ENCODE assay signal across 14 cellular contexts in genomic region chr7:14021069-14021468, GRCh38. TPM values are rescaled to one million over a fixed set of nuclear protein-coding genes. Genes with fewer than 3 reads are reported as not detected.
A peak's percentile ranks its signal among the peaks of the same experiment; 100 is the strongest.
DNase-seq lines count a peak whose midpoint lies in the region; ATAC-seq, FAIRE-seq and TF ChIP-seq lines count a peak whose summit lies in the region.
"Had no signal": no experiment of that assay in that cellular context is flagged by ENCODE, and none has a peak within 500 bp of the region (broad histone marks: within the 10 kb centered on the region; RNA-seq: fewer than 3 reads in every experiment).

No MANE protein-coding gene starts in this region.

- H3K4me1 Mint-ChIP-seq in Calu3 (ENCODE audit: low read depth, unreplicated experiment), result no peaks in the 10 kb centered on the region
- H3K4me1 Mint-ChIP-seq in activated T-cell treated with anti-CD3 and anti-CD28 coated beads, Interleukin-2, amount 50 U/mL, for 24 hours (ENCODE audit: low read depth), result no peaks in the 10 kb centered on the region
- H3K4me1 Mint-ChIP-seq in T-cell, result no peaks in the 10 kb centered on the region

- H2BK15ac ChIP-seq in H1 (ENCODE audit: low read length) (no peak overlapping the region), mesenchymal stem cell (ENCODE audit: low read depth, poor library complexity, severe bottlenecking) (no peak overlapping the region)

- H3K27me3 Mint-ChIP-seq in Calu3 (ENCODE audit: unreplicated experiment) (no peaks in the 10 kb centered on the region), T-cell (no peaks in the 10 kb centered on the region)
- H3K27me3 Mint-ChIP-seq in activated T-cell treated with anti-CD3 and anti-CD28 coated beads, Interleukin-2, amount 50 U/mL, for 24 hours, result no peaks in the 10 kb centered on the region

- WGBS in H1 (ENCODE audit: extremely low coverage in 1 of 2, insufficient coverage in 1 of 2, insufficient read length in 1 of 2, insufficient replicate concordance in 2 of 2, low coverage in 1 of 2, low lambda C conversion rate in 2 of 2, missing lambda C conversion rate in 1 of 2), 2 experiments, result 84% methylated on average over 3 of the region's 3 CpGs; no CpG with 5 or more reads in 1 of the 2 experiments
- 65% methylated on average over 3 of the region's 3 CpGs for WGBS in mesenchymal stem cell

- H3K23me2 ChIP-seq in H1 (ENCODE audit: low read depth, low read length), result no peaks in the 10 kb centered on the region

- H3K9me2 ChIP-seq in PC-3 (replicated peaks; ENCODE audit: low read length), result no peaks in the 10 kb centered on the region

- H3K56ac ChIP-seq in H1 (replicated peaks; ENCODE audit: insufficient read length, low read depth, low read length), result no peak overlapping the region

- H3K18ac ChIP-seq in H1 (ENCODE audit: extremely low read depth, low read length) (no peak overlapping the region), mesenchymal stem cell (ENCODE audit: low read depth in 1 of 2, low read length in 2 of 2) (no peak overlapping the region)

- no peak for FAIRE-seq in H1 (lab: Jason Lieb, UNC)

- H3K23ac ChIP-seq in H1 (ENCODE audit: insufficient read length) (no peak overlapping the region), mesenchymal stem cell (ENCODE audit: low read length in 2 of 2) (no peak overlapping the region)

- H3K27ac Mint-ChIP-seq in Calu3 (ENCODE audit: unreplicated experiment) (no peak overlapping the region), T-cell (no peak overlapping the region)
- H3K27ac Mint-ChIP-seq in activated T-cell treated with anti-CD3 and anti-CD28 coated beads, Interleukin-2, amount 50 U/mL, for 24 hours, result no peak overlapping the region

- H3K36me3 ChIP-seq in PC-3 (ENCODE audit: low read depth, low read length), result no peaks in the 10 kb centered on the region
- H3K36me3 ChIP-seq in H1 (ENCODE audit: control insufficient read depth in 2 of 4, insufficient read depth in 4 of 4, low read length in 3 of 4), result no peaks in the 10 kb centered on the region
- H3K36me3 ChIP-seq in mesenchymal stem cell (ENCODE audit: control insufficient read depth in 1 of 2, insufficient read depth in 2 of 2, low read depth in 1 of 2, low read length in 2 of 2), result no peaks in the 10 kb centered on the region

- no peaks in the 10 kb centered on the region for H3K79me2 ChIP-seq in PC-3 (ENCODE audit: low read length)
- no peaks in the 10 kb centered on the region for H3K79me2 ChIP-seq in H1 (ENCODE audit: control insufficient read depth in 1 of 2, insufficient read depth in 2 of 2, low read length in 2 of 2)

- H3K36me3 Mint-ChIP-seq in Calu3 (ENCODE audit: insufficient read depth, unreplicated experiment) (no peaks in the 10 kb centered on the region), T-cell (no peaks in the 10 kb centered on the region)
- no peaks in the 10 kb centered on the region for H3K36me3 Mint-ChIP-seq in activated T-cell treated with anti-CD3 and anti-CD28 coated beads, Interleukin-2, amount 50 U/mL, for 24 hours (ENCODE audit: low read depth)

- H2AK5ac ChIP-seq in H1 (ENCODE audit: low read depth, low read length) (no peak overlapping the region), mesenchymal stem cell (ENCODE audit: low read length, severe bottlenecking) (no peak overlapping the region)

- POLR2A ChIA-PET in PC-3 (lab: Charles Lee; ENCODE audit: unreplicated experiment) (no interaction called here), H1 (lab: Charles Lee; ENCODE audit: partially characterized antibody) (no interaction called here), T-cell (lab: Charles Lee) (interaction anchor here in 1 of 2 donors (0.6 kb wide), 1 partner anchor 105 kb away, joined by 3 read pairs; no protein-coding TSS in a partner anchor)

- H4K5ac ChIP-seq in H1 (ENCODE audit: insufficient read length, low read depth, low read length), result no peak overlapping the region

- no peak for TF ChIP-seq CTCF in Calu3 (IDR thresholded peaks at IDR 0.05; ENCODE audit: unreplicated experiment)
- TF ChIP-seq CTCF in PC-3 (conservative IDR thresholded peaks at IDR 0.05; ENCODE audit: low read depth, low read length), result no peak
- no peak for TF ChIP-seq CTCF in H1 (IDR thresholded peaks at IDR 0.05; ENCODE audit: control extremely low read depth in 1 of 3, insufficient read depth in 1 of 3, low read depth in 1 of 3, low read length in 3 of 3)

- no peak for TF ChIP-seq EP300 in H1 (IDR thresholded peaks at IDR 0.05; ENCODE audit: borderline replicate concordance in 1 of 2, low read depth in 2 of 2, low read length in 2 of 2)

- TF ChIP-seq RAD21 in H1 (IDR thresholded peaks at IDR 0.05 in 1 of 2, conservative IDR thresholded peaks at IDR 0.05 in 1 of 2; ENCODE audit: low read depth in 2 of 2, low read length in 2 of 2), result no peak

- no TSS peak for BruUV-seq in Calu3 (replicated peaks; lab: Mats Ljungman, UMichigan)
- BruUV-seq in PC-3 (replicated peaks; lab: Mats Ljungman, UMichigan), result no TSS peak

- DNase-seq in Calu3, result peak; percentile 37
- DNase-seq in PC-3, result peak; percentile 69
- DNase-seq in H1 (ENCODE audit: low read depth in 1 of 2, low spot score in 2 of 2), result no peak
- DNase-seq in mesenchymal stem cell, result peak; percentile 20
- no peak for DNase-seq in activated T-cell treated with anti-CD3 and anti-CD28 coated beads, Interleukin-2, amount 50 U/mL, for 24 hours
- no peak for DNase-seq in activated CD4-positive, alpha-beta T cell treated with anti-CD3 and anti-CD28 coated beads, Interleukin-2, amount 50 U/mL, for 4 hours
- no peak for DNase-seq in T-cell
- DNase-seq: activated CD4-positive, alpha-beta T cell treated with anti-CD3 and anti-CD28 coated beads for 4 hours; amygdala; NCI-H187 treated with DMSO at 0.1 percent for 48 hours; stimulated activated CD4-positive, alpha-beta T cell treated with anti-CD3 and anti-CD28 coated beads, Interleukin-12 subunit alpha, Interleukin-12 subunit beta, amount 100 ng/mL, for 4 hours; T-helper 9 cell had no signal

- peaks cover 13% of the 10 kb centered on the region for H3K4me1 ChIP-seq in PC-3 (ENCODE audit: insufficient read depth, low read length)
- H3K4me1 ChIP-seq in H1 (replicated peaks in 1 of 4; ENCODE audit: control insufficient read depth in 3 of 4, insufficient read depth in 4 of 4, low read length in 3 of 4), result no peaks in the 10 kb centered on the region
- peaks cover 2% of the 10 kb centered on the region for H3K4me1 ChIP-seq in mesenchymal stem cell (ENCODE audit: control insufficient read depth, insufficient read depth, low read depth, low read length)

- H3K14ac ChIP-seq in H1 (ENCODE audit: insufficient read length), result no peak overlapping the region
- no peak overlapping the region for H3K14ac ChIP-seq in mesenchymal stem cell (ENCODE audit: low read length in 2 of 2)

- H3K9ac ChIP-seq in PC-3 (ENCODE audit: low read length) (peak overlapping the region; percentile 24; the same call in 1 of the 2 replicates), H1 (replicated peaks in 1 of 4; ENCODE audit: extremely low read depth in 1 of 4, low read depth in 3 of 4, low read length in 3 of 4) (no peak overlapping the region), mesenchymal stem cell (ENCODE audit: low read length) (no peak overlapping the region)

- no peak overlapping the region for H2BK120ac ChIP-seq in H1 (replicated peaks; ENCODE audit: low read depth, low read length)
- H2BK120ac ChIP-seq in mesenchymal stem cell (ENCODE audit: low read depth, low read length), result no peak overlapping the region

- no peaks in the 10 kb centered on the region for H3K79me1 ChIP-seq in H1 (ENCODE audit: low read depth, low read length)
- no peaks in the 10 kb centered on the region for H3K79me1 ChIP-seq in mesenchymal stem cell (replicated peaks; ENCODE audit: low read length, poor library complexity, severe bottlenecking)

- H3K4ac ChIP-seq in H1 (replicated peaks; ENCODE audit: insufficient read length, low read depth, low read length) (no peak overlapping the region), mesenchymal stem cell (ENCODE audit: low read depth in 1 of 2, low read length in 2 of 2) (no peak overlapping the region)

- peak overlapping the region; percentile 54 for H3K4me2 ChIP-seq in PC-3 (ENCODE audit: low read length)
- H3K4me2 ChIP-seq in H1 (ENCODE audit: insufficient read depth in 1 of 2, low read depth in 2 of 2, low read length in 2 of 2), result no peak overlapping the region
- no peak overlapping the region for H3K4me2 ChIP-seq in mesenchymal stem cell (ENCODE audit: low read length, poor library complexity, severe bottlenecking)

- ATAC-seq in PC-3, result peak; percentile 99
- ATAC-seq in GM19467 (IDR thresholded peaks at IDR 0.05; ENCODE audit: unreplicated experiment), result no peak
- no peak for ATAC-seq in T-cell (replicated peaks in 1 of 4)
- ATAC-seq: Right ventricle myocardium inferior had no signal

- TF ChIP-seq POLR2A in H1 (IDR thresholded peaks at IDR 0.05; ENCODE audit: control extremely low read depth in 1 of 2, low read depth in 2 of 2, low read length in 2 of 2), result no peak

- H3K4me3 Mint-ChIP-seq in Calu3 (ENCODE audit: low read depth, unreplicated experiment) (no peak overlapping the region), T-cell (no peak overlapping the region)
- H3K4me3 Mint-ChIP-seq in activated T-cell treated with anti-CD3 and anti-CD28 coated beads, Interleukin-2, amount 50 U/mL, for 24 hours, result no peak overlapping the region

- peaks cover 4% of the 10 kb centered on the region; the same call in 1 of the 2 replicates for H3K9me3 ChIP-seq in PC-3 (ENCODE audit: low read length)
- no peaks in the 10 kb centered on the region for H3K9me3 ChIP-seq in H1 (ENCODE audit: insufficient read depth in 2 of 2, low read depth in 1 of 2, low read length in 1 of 2)
- no peaks in the 10 kb centered on the region for H3K9me3 ChIP-seq in mesenchymal stem cell (ENCODE audit: control insufficient read depth, low read length)

- no peak overlapping the region for H2BK20ac ChIP-seq in H1 (ENCODE audit: low read length)

- H3K27me3 ChIP-seq in PC-3 (ENCODE audit: low read length), result no peaks in the 10 kb centered on the region
- no peaks in the 10 kb centered on the region for H3K27me3 ChIP-seq in H1 (replicated peaks in 1 of 4; ENCODE audit: control insufficient read depth in 3 of 4, extremely low read depth in 1 of 4, insufficient read depth in 3 of 4, low read length in 3 of 4)
- H3K27me3 ChIP-seq in mesenchymal stem cell (ENCODE audit: control insufficient read depth in 1 of 2, insufficient read depth in 1 of 2, low read length in 2 of 2), result no peaks in the 10 kb centered on the region

- no peak overlapping the region for H2BK12ac ChIP-seq in H1 (ENCODE audit: low read depth, low read length)
- H2BK12ac ChIP-seq in mesenchymal stem cell (ENCODE audit: low read length in 2 of 2), result no peak overlapping the region

- H3K9me3 Mint-ChIP-seq in Calu3 (ENCODE audit: low read depth, unreplicated experiment), result no peaks in the 10 kb centered on the region
- H3K9me3 Mint-ChIP-seq in activated T-cell treated with anti-CD3 and anti-CD28 coated beads, Interleukin-2, amount 50 U/mL, for 24 hours, result no peaks in the 10 kb centered on the region
- peaks cover 0 to 3% (median 3%) of the 10 kb centered on the region in 3 donors for H3K9me3 Mint-ChIP-seq in T-cell

- no peak overlapping the region for H3K4me3 ChIP-seq in PC-3 (ENCODE audit: low read length)
- H3K4me3 ChIP-seq in H1 (ENCODE audit: extremely low read depth in 1 of 4, insufficient read depth in 2 of 4, low read depth in 3 of 4, low read length in 4 of 4), result no peak overlapping the region
- no peak overlapping the region for H3K4me3 ChIP-seq in mesenchymal stem cell (ENCODE audit: insufficient read depth in 1 of 2, low read depth in 1 of 2, low read length in 2 of 2)

- no peaks in the 10 kb centered on the region for H4K20me1 ChIP-seq in PC-3 (ENCODE audit: low read length)
- H4K20me1 ChIP-seq in H1 (replicated peaks in 1 of 2; ENCODE audit: control insufficient read depth in 1 of 2, insufficient read depth in 2 of 2, low read length in 2 of 2), result no peaks in the 10 kb centered on the region

- intact Hi-C loops in Calu3 (cut with micrococcal nuclease; ENCODE audit: unreplicated experiment), result no loop called here
- intact Hi-C loops in PC-3 (cut with micrococcal nuclease), result no loop called here

- CTCF ChIA-PET in Calu3 (lab: Charles Lee) (interaction anchor here (0.9 to 1.1 kb wide), 3 partner anchors 31 to 236 kb away, joined by 3 to 5 read pairs (median 4); partner anchors contain the start of gene ETV1), PC-3 (lab: Charles Lee) (no interaction called here), H1 (lab: Charles Lee; ENCODE audit: partially characterized antibody) (interaction anchor here (2.3 kb wide), 1 partner anchor 32 kb away, joined by 6 read pairs; the partner anchor contains the start of gene ETV1), T-cell (lab: Charles Lee) (no interaction called here)

- H2AFZ ChIP-seq in PC-3 (ENCODE audit: low read length), result peak overlapping the region; percentile 67
- 0 out of 2 replicates have a peak overlapping the region, but pooled peaks have one; percentile 53 for H2AFZ ChIP-seq in H1 (ENCODE audit: low read length)
- no peak overlapping the region for H2AFZ ChIP-seq in mesenchymal stem cell (ENCODE audit: low read depth, low read length)

- no peak overlapping the region for H4K91ac ChIP-seq in H1 (replicated peaks; ENCODE audit: insufficient read length, low read length)
- no peak overlapping the region for H4K91ac ChIP-seq in mesenchymal stem cell (ENCODE audit: low read length)

- H3K27ac ChIP-seq in PC-3 (ENCODE audit: low read length), result peak overlapping the region; percentile 60
- H3K27ac ChIP-seq in H1 (ENCODE audit: low read depth, low read length), result no peak overlapping the region
- peak overlapping the region; percentile 14 for H3K27ac ChIP-seq in mesenchymal stem cell (ENCODE audit: low read length, poor library complexity, severe bottlenecking)

- H4K8ac ChIP-seq in H1 (ENCODE audit: extremely low read depth, insufficient read depth, low read length) (no peak overlapping the region), mesenchymal stem cell (ENCODE audit: low read length) (no peak overlapping the region)

- no peak overlapping the region for H2BK5ac ChIP-seq in H1 (ENCODE audit: low read depth, low read length)
- no peak overlapping the region for H2BK5ac ChIP-seq in mesenchymal stem cell (ENCODE audit: low read depth, low read length, poor library complexity, severe bottlenecking)

- H3F3A ChIP-seq in PC-3 (ENCODE audit: low read length, unreplicated experiment), result no peaks in the 10 kb centered on the region

RNA-seq across cellular contexts. Expression of gene ETV1, which starts 31.6 kb away (rescaled TPM):
- total RNA-seq in Calu3 (2022) (44.4 and 45.9 TPM in 2 replicates), PC-3 (2014; rRNA removed) (10.4 and 20.6 TPM in 2 replicates), T-cell (under 1 TPM in 4 of 5 donors, not detected in 1; 0.26 to 0.58 (median 0.38) TPM)
- 87.5 and 91.2 TPM in 2 replicates for total RNA-seq in H1 (2021; fragmentation: NEBNext Ultra II Directional; extraction: Animal tissue kit (Norgen Biotek cat#: 25700))
- polyA plus RNA-seq in H1 (2011; rRNA removed), result 58.3 and 63.2 TPM in 2 replicates
- polyA plus RNA-seq in H1 (2011; cell fraction: cytosol; rRNA removed), result 53.4 TPM
- 127 TPM for polyA plus RNA-seq in H1 (2011; cell fraction: nucleus; rRNA removed)
- 33.2 to 48.2 TPM (median 44.6 TPM) in 4 replicates for polyA plus RNA-seq in H1 (2012, experiment 1 of 2)
- 3.6 TPM for polyA plus RNA-seq in H1 (2012, experiment 2 of 2)
- polyA plus RNA-seq in H1 (2013, experiment 1 of 2), result 84.8 TPM
- 80.7 TPM for polyA plus RNA-seq in H1 (2013, experiment 2 of 2)
- polyA minus RNA-seq in H1 (2011; rRNA and poly(A)+ RNA removed), result 109 and 115 TPM in 2 replicates
- polyA minus RNA-seq in H1 (2011; cell fraction: cytosol; rRNA and poly(A)+ RNA removed), result 51.9 TPM
- 97.7 TPM for polyA minus RNA-seq in H1 (2011; cell fraction: nucleus; rRNA and poly(A)+ RNA removed)
- polyA plus RNA-seq in mesenchymal stem cell (2013, experiment 1 of 2), result 47.3 TPM
- polyA plus RNA-seq in mesenchymal stem cell (2013, experiment 2 of 2), result 49.7 TPM

Comparison
In these comparisons a context has a peak if more than half of its experiments do, and no peak if none do; other contexts are left out.
1. DNase-seq: peak in Calu3 (single experiment), PC-3 (single experiment) and mesenchymal stem cell (single experiment); none in H1 (0 of 2), activated T-cell treated with anti-CD3 and anti-CD28 coated beads, Interleukin-2, amount 50 U/mL, for 24 hours (single experiment), activated CD4-positive, alpha-beta T cell treated with anti-CD3 and anti-CD28 coated beads, Interleukin-2, amount 50 U/mL, for 4 hours (0 of 2) and T-cell (0 of 34).
2. CTCF ChIA-PET loops: an anchor here in Calu3 (0.9 to 1.1 kb wide) and H1 (2.3 kb wide); none called in PC-3 and T-cell.